Comparison of ENCODE assay signal across 28 cellular contexts in genomic region chr6:124743420-124743819, GRCh38.
"Had no signal": no experiment of that assay in that cellular context is flagged by ENCODE, and none has a peak within 500 bp of the region (broad histone marks: within the 10 kb centered on the region; RNA-seq: fewer than 3 reads in every experiment).

No MANE protein-coding gene starts in this region.

- H3K36me3 ChIP-seq: left ventricle myocardium inferior, pancreas, prostate gland, tibial nerve, uterus had no signal

- ATAC-seq: mucosa of descending colon; naive thymus-derived CD8-positive, alpha-beta T cell; pancreas; right cardiac atrium; sciatic nerve; stimulated activated memory B cell treated with anti-CD40 and anti-IgM and Interleukin-4, amounts not matched to agents 10 μg/mL and 1 μg/mL and 100 μg/mL, for 72 hours; stimulated activated naive CD8-positive, alpha-beta T cell treated with anti-CD3 and anti-CD28 coated beads, Interleukin-15, amount 100 ng/mL, for 72 hours had no signal

- DNase-seq: hippocampal formation; left ventricle myocardium inferior; midbrain; mucosa of descending colon; naive thymus-derived CD8-positive, alpha-beta T cell; nucleus accumbens; pancreas; posterior cingulate gyrus; retina; right cardiac atrium; stimulated activated CD4-positive, alpha-beta T cell treated with anti-CD3 and anti-CD28 coated beads, Interleukin-1b, Interleukin-23, amount 100 ng/mL, for 48 hours; stimulated activated CD4-positive, alpha-beta T cell treated with anti-CD3 and anti-CD28 coated beads, Interleukin-2, amount 100 ng/mL, for 48 hours; stimulated activated CD4-positive, alpha-beta T cell treated with anti-CD3 and anti-CD28 coated beads, Interleukin-4, amount 100 ng/mL, for 4 hours; stimulated activated CD8-positive, alpha-beta memory T cell treated with anti-CD3 and anti-CD28 coated beads, Interleukin-4, amount 100 ng/mL, for 48 hours; stimulated activated naive CD4-positive, alpha-beta T cell treated with Interleukin-2 at 50 U/mL for 16 hours; stimulated activated naive CD8-positive, alpha-beta T cell treated with anti-CD3 and anti-CD28 coated beads, Interleukin-15, amount 100 ng/mL, for 72 hours; substantia nigra; uterus had no signal

- H3K4me3 Mint-ChIP-seq: memory B cell; naive thymus-derived CD8-positive, alpha-beta T cell; nephron; neural crest cell; stimulated activated memory B cell treated with anti-CD40 and anti-IgM and Interleukin-4, amounts not matched to agents 10 μg/mL and 1 μg/mL and 100 μg/mL, for 72 hours; stimulated activated naive CD8-positive, alpha-beta T cell treated with anti-CD3 and anti-CD28 coated beads, Interleukin-15, amount 100 ng/mL, for 72 hours; type B pancreatic cell had no signal

- H3K27ac Mint-ChIP-seq: memory B cell; naive thymus-derived CD8-positive, alpha-beta T cell; nephron; stimulated activated memory B cell treated with anti-CD40 and anti-IgM and Interleukin-4, amounts not matched to agents 10 μg/mL and 1 μg/mL and 100 μg/mL, for 72 hours; stimulated activated naive CD8-positive, alpha-beta T cell treated with anti-CD3 and anti-CD28 coated beads, Interleukin-15, amount 100 ng/mL, for 72 hours; type B pancreatic cell had no signal

- H3K27ac ChIP-seq: left ventricle myocardium inferior, pancreas, prostate gland, tibial nerve, uterus had no signal

- H3K4me1 ChIP-seq: left ventricle myocardium inferior, pancreas, prostate gland, tibial nerve, uterus had no signal

- H3K9me3 Mint-ChIP-seq: memory B cell, nephron, neural crest cell, type B pancreatic cell had no signal

- H3K4me2 ChIP-seq: smooth muscle cell had no signal

- H3K36me3 Mint-ChIP-seq: memory B cell; naive thymus-derived CD8-positive, alpha-beta T cell; stimulated activated memory B cell treated with anti-CD40 and anti-IgM and Interleukin-4, amounts not matched to agents 10 μg/mL and 1 μg/mL and 100 μg/mL, for 72 hours; type B pancreatic cell had no signal

- H3K4me3 ChIP-seq: left ventricle myocardium inferior, lung, mucosa of descending colon, pancreas, prostate gland, smooth muscle cell, tibial nerve, uterus had no signal

- H3K27me3 Mint-ChIP-seq: memory B cell; naive thymus-derived CD8-positive, alpha-beta T cell; stimulated activated memory B cell treated with anti-CD40 and anti-IgM and Interleukin-4, amounts not matched to agents 10 μg/mL and 1 μg/mL and 100 μg/mL, for 72 hours; stimulated activated naive CD8-positive, alpha-beta T cell treated with anti-CD3 and anti-CD28 coated beads, Interleukin-15, amount 100 ng/mL, for 72 hours; type B pancreatic cell had no signal

- H3K27me3 ChIP-seq: pancreas, tibial nerve, uterus had no signal

- H3K4me1 Mint-ChIP-seq: memory B cell; naive thymus-derived CD8-positive, alpha-beta T cell; neural crest cell; stimulated activated memory B cell treated with anti-CD40 and anti-IgM and Interleukin-4, amounts not matched to agents 10 μg/mL and 1 μg/mL and 100 μg/mL, for 72 hours; stimulated activated naive CD8-positive, alpha-beta T cell treated with anti-CD3 and anti-CD28 coated beads, Interleukin-15, amount 100 ng/mL, for 72 hours had no signal

- H3K9me3 ChIP-seq: left ventricle myocardium inferior, mucosa of descending colon, pancreas, prostate gland, tibial nerve, uterus had no signal
